ENCODE assay signal across 8 cellular contexts in the genomic region with DNA sequence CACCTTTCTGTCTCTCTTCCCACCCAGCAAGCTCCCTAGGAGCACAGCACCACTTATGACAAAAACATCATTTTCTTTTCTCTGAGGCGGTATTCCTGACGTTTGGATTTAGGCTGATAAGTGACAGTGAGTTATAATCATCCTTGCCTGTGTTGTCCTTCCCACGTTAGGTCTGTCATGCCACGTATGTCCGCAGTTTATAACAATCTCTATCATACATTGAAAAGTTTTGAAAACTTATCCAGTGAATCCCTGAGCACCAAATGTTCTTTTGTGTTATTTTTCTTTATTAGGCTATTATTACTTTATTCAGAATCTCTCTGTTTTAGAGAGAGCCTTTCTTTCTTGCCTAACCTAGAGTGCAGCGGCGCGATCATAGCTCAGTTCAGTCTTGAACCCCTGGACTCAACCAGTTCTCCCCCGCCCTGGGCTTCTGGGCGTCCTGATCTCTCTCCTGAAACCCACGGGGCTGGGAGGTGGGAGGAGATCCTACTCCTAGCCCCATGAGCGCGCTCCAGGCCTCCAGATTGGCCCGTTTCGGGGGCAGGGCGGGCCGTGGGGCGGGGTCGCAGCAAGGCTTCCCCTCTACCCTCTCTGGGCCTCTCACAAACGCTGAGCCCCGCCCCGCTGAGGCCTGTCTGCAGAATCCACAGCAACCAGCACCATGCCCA. TPM values are rescaled to one million over a fixed set of nuclear protein-coding genes. Genes with fewer than 3 reads are reported as not detected.
DNase-seq lines count a peak whose midpoint lies in the region; ATAC-seq lines count a peak whose summit lies in the region.

Gene GSTM2 (plus strand): TSS at position 606 of the 671 bp plus-strand sequence. CDS start 59 bp downstream, at position 665.

- ATAC-seq in GM19043 (IDR thresholded peaks at IDR 0.05; ENCODE audit: low read depth, unreplicated experiment) = peak; percentile 92
- peak; percentile 89 for ATAC-seq in HG03354 (IDR thresholded peaks at IDR 0.05; ENCODE audit: poor library complexity, severe bottlenecking, unreplicated experiment)

- H3K36me3 ChIP-seq in ACC112 (ENCODE audit: insufficient read depth, low read length) = no peaks in the 10 kb centered on the region
- H3K36me3 ChIP-seq in subcutaneous abdominal adipose tissue (ENCODE audit: control insufficient read depth in 5 of 5, insufficient read depth in 5 of 5, low read length in 5 of 5) = peaks cover 0 to 11% (median 5%) of the 10 kb centered on the region in 5 donors

- H3K9ac ChIP-seq in subcutaneous abdominal adipose tissue (ENCODE audit: low read length in 5 of 5) = peak within 1 kb of the TSS in 4 of 5 donors; percentile 53 to 74 (median 65)

- DNase-seq in RPMI7951 (ENCODE audit: low read depth) (peak; percentile 89), germinal center (ENCODE audit: low spot score) (peak; percentile 70), nucleus accumbens (lab: John Stamatoyannopoulos, UW) (peak in 54 of 56 donors; percentile 37 to 96 (median 81))
- peak; percentile 43 to 85 (median 72) for DNase-seq in activated naive CD4-positive, alpha-beta T cell (lab: John Stamatoyannopoulos, UW)

- peak within 1 kb of the TSS; percentile 77 for H3K4me3 ChIP-seq in ACC112 (ENCODE audit: low read depth, low read length)
- peak within 1 kb of the TSS; percentile 62 to 79 (median 72) for H3K4me3 ChIP-seq in subcutaneous abdominal adipose tissue (ENCODE audit: low read depth in 1 of 5, low read length in 5 of 5)

- H3K79me2 ChIP-seq in ACC112 (ENCODE audit: control insufficient read depth, insufficient read depth, low read length, unreplicated experiment) = no peaks in the 10 kb centered on the region

- peak within 1 kb of the TSS; percentile 82 for H2AFZ ChIP-seq in ACC112 (ENCODE audit: low read length, unreplicated experiment)

- no peaks in the 10 kb centered on the region for H3K27me3 ChIP-seq in ACC112 (ENCODE audit: insufficient read depth, low read length)
- H3K27me3 ChIP-seq in subcutaneous abdominal adipose tissue (ENCODE audit: control insufficient read depth in 5 of 5, insufficient read depth in 4 of 5, low read length in 5 of 5) = no peaks in the 10 kb centered on the region

- no peaks in the 10 kb centered on the region for H3K9me3 ChIP-seq in subcutaneous abdominal adipose tissue (ENCODE audit: control insufficient read depth in 5 of 5, low read length in 5 of 5)

- H3K27ac ChIP-seq in ACC112 (ENCODE audit: low read depth, low read length) (no peak within 1 kb of the TSS), subcutaneous abdominal adipose tissue (ENCODE audit: low read depth, low read length) (no peak within 1 kb of the TSS)

- H3K4me1 ChIP-seq in ACC112 (ENCODE audit: control insufficient read depth, insufficient read depth, low read length, unreplicated experiment) = peaks cover 9% of the 10 kb centered on the region
- peaks cover 2 to 13% (median 12%) of the 10 kb centered on the region in 5 donors for H3K4me1 ChIP-seq in subcutaneous abdominal adipose tissue (ENCODE audit: control insufficient read depth in 5 of 5, insufficient read depth in 5 of 5, low read length in 5 of 5)

RNA-seq across cellular contexts. Expression of gene GSTM2, which starts in this region (rescaled TPM):
- 17.5 and 17.6 TPM in 2 replicates for total RNA-seq in RPMI7951 (2014; rRNA removed; shearing (Covaris generic))
